In the genomic region with DNA sequence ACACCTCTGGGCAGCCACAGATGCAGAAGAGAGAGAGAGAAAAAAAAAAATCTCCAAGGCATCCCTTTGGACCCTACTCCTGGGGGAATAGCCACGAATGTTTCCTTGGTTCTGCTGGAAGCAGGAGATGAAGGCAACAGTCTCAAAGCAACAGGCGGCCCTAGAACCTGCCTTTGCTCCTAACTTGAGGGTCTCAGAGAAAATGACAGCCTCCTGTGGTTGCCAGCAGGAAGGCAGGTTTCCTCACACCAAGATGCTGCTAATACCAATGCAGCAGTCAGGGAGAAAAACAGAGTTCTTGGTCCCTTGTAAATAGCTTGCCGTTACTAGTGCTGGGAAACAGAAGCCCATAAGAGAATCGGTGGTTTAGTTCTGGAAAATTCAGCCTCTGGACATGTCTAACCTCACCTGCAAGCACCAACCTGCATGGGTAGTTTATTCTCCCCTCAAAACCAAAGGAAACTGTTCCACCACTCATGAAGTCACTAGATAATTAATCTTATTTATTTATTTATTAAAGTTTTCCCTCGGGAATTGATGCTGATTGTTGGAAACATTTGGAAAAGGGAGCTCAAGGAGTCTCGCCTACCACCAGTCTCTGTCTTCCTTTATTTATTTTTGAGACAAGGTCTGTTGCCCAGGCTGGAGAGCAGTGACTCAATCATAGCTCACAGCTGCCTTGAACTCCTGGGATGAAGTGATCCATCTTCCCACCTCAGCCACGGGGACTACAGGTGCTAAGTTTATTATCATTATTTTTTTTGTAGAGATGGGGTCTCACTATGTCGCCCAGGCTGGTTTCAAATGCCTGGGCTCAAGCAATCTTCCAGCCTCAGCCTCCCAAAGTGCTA, we compare ENCODE assay signal across 8 cellular contexts. TPM values are rescaled to one million over a fixed set of nuclear protein-coding genes. Genes with fewer than 3 reads are reported as not detected.
A peak's percentile ranks its signal among the peaks of the same experiment; 100 is the strongest.
DNase-seq lines count a peak whose midpoint lies in the region; ATAC-seq and TF ChIP-seq lines count a peak whose summit lies in the region.

No MANE protein-coding gene starts in this region.

- no peaks in the 10 kb centered on the region for H3K9me3 Mint-ChIP-seq in Calu3 (ENCODE audit: low read depth, unreplicated experiment)
- H3K9me3 Mint-ChIP-seq in endothelial cell (ENCODE audit: unreplicated experiment) = no peaks in the 10 kb centered on the region

- H3K36me3 Mint-ChIP-seq in Calu3 (ENCODE audit: insufficient read depth, unreplicated experiment) (peaks cover 10% of the 10 kb centered on the region), endothelial cell (ENCODE audit: low read depth, unreplicated experiment) (peaks cover 6% of the 10 kb centered on the region)

- 48 to 52% (median 48%) methylated on average over 8 of the region's 8 CpGs for WGBS in ovary, 3 donors

- CTCF ChIA-PET in Calu3 (lab: Charles Lee) = interaction anchor here (0.6 to 2.7 kb wide), 8 partner anchors 23 to 337 kb away, joined by 3 to 10 read pairs (median 4); no protein-coding TSS in a partner anchor

- ATAC-seq in GM19467 (IDR thresholded peaks at IDR 0.05; ENCODE audit: unreplicated experiment) (no peak), HG03439 (IDR thresholded peaks at IDR 0.05; ENCODE audit: unreplicated experiment) (no peak), GM18867 (IDR thresholded peaks at IDR 0.05; ENCODE audit: unreplicated experiment) (no peak)

- no peak for TF ChIP-seq POLR2A in ovary (IDR thresholded peaks at IDR 0.05)

- intact Hi-C loops in Calu3 (cut with micrococcal nuclease; ENCODE audit: unreplicated experiment) = loop anchor here (5.0 kb wide), 1 partner anchor 64 kb away; no protein-coding TSS in a partner anchor
- intact Hi-C loops in ovary (cut with DNase I) = no loop called here

- H3K4me1 Mint-ChIP-seq in Calu3 (ENCODE audit: low read depth, unreplicated experiment) (peaks cover 8% of the 10 kb centered on the region), endothelial cell (ENCODE audit: unreplicated experiment) (peaks cover 24% of the 10 kb centered on the region)

- H3K27ac ChIP-seq in ovary = no peak overlapping the region

- H3K36me3 ChIP-seq in ovary = no peaks in the 10 kb centered on the region

- peak overlapping the region; percentile 74 for H3K4me3 ChIP-seq in Jurkat, Clone E6-1 (ENCODE audit: low read length)
- H3K4me3 ChIP-seq in ovary = peak overlapping the region; percentile 30

- TF ChIP-seq CTCF in Calu3 (IDR thresholded peaks at IDR 0.05; ENCODE audit: unreplicated experiment) = no peak
- no peak for TF ChIP-seq CTCF in endothelial cell (IDR thresholded peaks at IDR 0.05; ENCODE audit: unreplicated experiment)
- TF ChIP-seq CTCF in ovary (IDR thresholded peaks at IDR 0.05) = no peak

- DNase-seq in Calu3 (no peak), endothelial cell (ENCODE audit: low spot score) (no peak), ovary (no peak), NCI-H774 (lab: John Stamatoyannopoulos, UW) (no peak)
- no peak for DNase-seq in Jurkat, Clone E6-1 (ENCODE audit: low read depth, low spot score)

- H3K4me3 Mint-ChIP-seq in Calu3 (ENCODE audit: low read depth, unreplicated experiment) (peak overlapping the region; percentile 82), endothelial cell (ENCODE audit: unreplicated experiment) (peak overlapping the region; percentile 83)

- no peak overlapping the region for H3K27ac Mint-ChIP-seq in Calu3 (ENCODE audit: unreplicated experiment)
- no peak overlapping the region for H3K27ac Mint-ChIP-seq in endothelial cell (ENCODE audit: unreplicated experiment)

- no peaks in the 10 kb centered on the region for H3K9me3 ChIP-seq in ovary

- H3K27me3 ChIP-seq in ovary = no peaks in the 10 kb centered on the region

- no peaks in the 10 kb centered on the region for H3K4me1 ChIP-seq in ovary (ENCODE audit: insufficient read depth)

- no TSS peak for BruUV-seq in Calu3 (replicated peaks; lab: Mats Ljungman, UMichigan)

- peaks cover 15% of the 10 kb centered on the region for H3K27me3 Mint-ChIP-seq in Calu3 (ENCODE audit: unreplicated experiment)
- peaks cover 2% of the 10 kb centered on the region for H3K27me3 Mint-ChIP-seq in endothelial cell (ENCODE audit: unreplicated experiment)

- no peak for TF ChIP-seq EP300 in ovary (IDR thresholded peaks at IDR 0.05)

RNA-seq across cellular contexts. Expression of gene FRMD4B, which starts 0.9 kb away (rescaled TPM):
- total RNA-seq in Calu3 (2022) = 13.8 and 16.7 TPM in 2 replicates
- 9.7 TPM for polyA plus RNA-seq in Jurkat, Clone E6-1 (2012; ENCODE audit: insufficient read depth, insufficient read length)
- total RNA-seq in endothelial cell (ENCODE audit: unreplicated experiment) = 102 TPM
- 10 to 100 TPM in 5 of 7 donors, 1 to 10 TPM in 2; 4.2 to 42.0 (median 16.3) TPM for total RNA-seq in ovary
- polyA plus RNA-seq in ovary = 10 to 100 TPM in 1 of 2 donors, 1 to 10 TPM in 1; 6.7 to 17.6 TPM
